ENCODE assay signal across 19 cellular contexts in genomic region chr16:88588754-88589153, GRCh38. TPM values are rescaled to one million over a fixed set of nuclear protein-coding genes. Genes with fewer than 3 reads are reported as not detected.
"Had no signal": no experiment of that assay in that cellular context is flagged by ENCODE, and none has a peak within 500 bp of the region (broad histone marks: within the 10 kb centered on the region; RNA-seq: fewer than 3 reads in every experiment).

No MANE protein-coding gene starts in this region.

- H3K27me3 Mint-ChIP-seq: activated B cell treated with CpG ODN at 0.5 μM for 24 hours; naive thymus-derived CD4-positive, alpha-beta T cell had no signal

- DNase-seq: activated B cell treated with CpG ODN at 0.5 μM for 24 hours; adrenal gland; effector CD8-positive, alpha-beta T cell; gastrocnemius medialis; heart right ventricle; islet precursor cell; mammary epithelial cell; naive thymus-derived CD4-positive, alpha-beta T cell; SK-N-SH; stimulated activated CD4-positive, alpha-beta T cell treated with anti-CD3 and anti-CD28 coated beads, Interleukin-4, amount 100 ng/mL, for 4 hours had no signal

- H3K4me1 ChIP-seq: adrenal gland, gastrocnemius medialis had no signal

- H3K27ac ChIP-seq: adrenal gland, coronary artery, epithelial cell of prostate, gastrocnemius medialis, tibial nerve had no signal

- ATAC-seq: gastrocnemius medialis; heart right ventricle; left lobe of liver; naive thymus-derived CD4-positive, alpha-beta T cell; Right ventricle myocardium inferior had no signal

- H3K9me3 Mint-ChIP-seq: activated B cell treated with CpG ODN at 0.5 μM for 24 hours had no signal

- H3K4me3 ChIP-seq: adrenal gland, coronary artery, gastrocnemius medialis, heart right ventricle, skin epidermis, tibial nerve had no signal

- H3K9me3 ChIP-seq: adrenal gland, gastrocnemius medialis, heart right ventricle, SK-N-SH, tibial nerve had no signal

- H3K27me3 ChIP-seq: adrenal gland, gastrocnemius medialis, heart right ventricle, tibial nerve had no signal

- H3K4me3 Mint-ChIP-seq: activated B cell treated with CpG ODN at 0.5 μM for 24 hours; naive thymus-derived CD4-positive, alpha-beta T cell had no signal

RNA-seq across cellular contexts. Expression of gene IL17C, which starts 49.6 kb away (rescaled TPM):
- total RNA-seq: adrenal gland; cardiac septum; gastrocnemius medialis; heart right ventricle; left lobe of liver; mammary epithelial cell; Right ventricle myocardium inferior; subcutaneous adipose tissue; T-helper 1 cell treated with Interleukin-12 subunit alpha and Interleukin-12 subunit beta and Interleukin-4 antibody, amounts not matched to agents 30 ng/mL and 1 ng/mL, for 36 hours; tibial nerve had no signal
